37 cellular contexts compared by ENCODE assay signal in genomic region chr11:85256433-85256832, GRCh38.
DNase-seq lines count a peak whose midpoint lies in the region; ATAC-seq, FAIRE-seq and TF ChIP-seq lines count a peak whose summit lies in the region.
"Had no signal": no experiment of that assay in that cellular context is flagged by ENCODE, and none has a peak within 500 bp of the region (broad histone marks: within the 10 kb centered on the region; RNA-seq: fewer than 3 reads in every experiment).

No MANE protein-coding gene starts in this region.

- CTCF ChIA-PET in WTC11 (lab: Charles Lee) = no interaction called here

- no peak overlapping the region for H3K18ac ChIP-seq in trophoblast cell (ENCODE audit: low read length)

- ATAC-seq in Right ventricle myocardium inferior = no peak
- ATAC-seq in Right ventricle myocardium superior (ENCODE audit: poor library complexity) = no peak
- ATAC-seq in WTC11 = peak; percentile 28; the same call in 1 of the 2 replicates
- ATAC-seq: A549; CD8-positive, alpha-beta T cell had no signal

- no peaks in the 10 kb centered on the region for H3K36me3 Mint-ChIP-seq in WTC11
- H3K36me3 Mint-ChIP-seq: CD14-positive monocyte; CD4-positive, alpha-beta memory T cell; CD8-positive, alpha-beta memory T cell; CD8-positive, alpha-beta T cell had no signal

- H3K36me3 ChIP-seq in kidney (ENCODE audit: control insufficient read depth in 1 of 2, insufficient read depth in 2 of 2, low read length in 2 of 2) (no peaks in the 10 kb centered on the region), trophoblast cell (ENCODE audit: control insufficient read depth in 1 of 2, insufficient read depth in 2 of 2, low read length in 2 of 2) (no peaks in the 10 kb centered on the region), vagina (no peaks in the 10 kb centered on the region)
- H3K36me3 ChIP-seq: BE2C; BLaER1; BLaER1 treated with 17β-estradiol and CSF1 and Interleukin-3, amounts not matched to agents 10 nM and 100 nM had no signal

- no peak overlapping the region for H2AK5ac ChIP-seq in trophoblast cell (ENCODE audit: low read length)

- H4K8ac ChIP-seq in trophoblast cell (ENCODE audit: low read depth, low read length) = no peak overlapping the region

- no CpG with 5 or more reads among the region's 7 CpGs for WGBS in trophoblast cell (ENCODE audit: extremely low coverage, insufficient coverage, insufficient read length)

- no peak overlapping the region for H3K4ac ChIP-seq in trophoblast cell (ENCODE audit: low read depth, low read length)

- no peak overlapping the region for H3K4me3 Mint-ChIP-seq in WTC11
- H3K4me3 Mint-ChIP-seq: B cell; CD14-positive monocyte; CD4-positive, alpha-beta memory T cell; CD4-positive, alpha-beta T cell; CD4-positive, CD25-positive, alpha-beta regulatory T cell; CD8-positive, alpha-beta memory T cell; CD8-positive, alpha-beta T cell had no signal

- TF ChIP-seq CTCF in WTC11 (IDR thresholded peaks at IDR 0.05) (no peak), kidney (IDR thresholded peaks at IDR 0.05; ENCODE audit: borderline replicate concordance, extremely low read depth, insufficient read depth) (no peak), vagina (IDR thresholded peaks at IDR 0.05) (no peak)

- H3K4me2 ChIP-seq in trophoblast cell (ENCODE audit: low read length) = no peak overlapping the region
- H3K4me2 ChIP-seq: A549; BLaER1; BLaER1 treated with 17β-estradiol and CSF1 and Interleukin-3, amounts not matched to agents 10 nM and 100 nM had no signal

- H3K4me1 Mint-ChIP-seq in WTC11 = peaks cover 14% of the 10 kb centered on the region
- H3K4me1 Mint-ChIP-seq: CD4-positive, alpha-beta memory T cell; CD4-positive, CD25-positive, alpha-beta regulatory T cell; CD8-positive, alpha-beta memory T cell had no signal

- no peak for TF ChIP-seq POLR2A in vagina (IDR thresholded peaks at IDR 0.05)

- no peak overlapping the region for H2AFZ ChIP-seq in trophoblast cell (ENCODE audit: insufficient read depth, low read length, poor library complexity)

- no peak overlapping the region for H3K27ac ChIP-seq in kidney (ENCODE audit: low read depth in 2 of 2, low read length in 2 of 2)
- H3K27ac ChIP-seq in trophoblast cell (ENCODE audit: low read depth, low read length) = no peak overlapping the region
- H3K27ac ChIP-seq in vagina = no peak overlapping the region
- H3K27ac ChIP-seq: 22Rv1; A549; BLaER1; BLaER1 treated with 17β-estradiol and CSF1 and Interleukin-3, amounts not matched to agents 10 nM and 100 nM; C4-2B had no signal

- H3K27me3 ChIP-seq in trophoblast cell (ENCODE audit: insufficient read depth, low read length) = no peaks in the 10 kb centered on the region
- H3K27me3 ChIP-seq in vagina = no peaks in the 10 kb centered on the region
- H3K27me3 ChIP-seq: BE2C; BLaER1; BLaER1 treated with 17β-estradiol and CSF1 and Interleukin-3, amounts not matched to agents 10 nM and 100 nM had no signal

- H3K23ac ChIP-seq in trophoblast cell (ENCODE audit: low read length) = peak overlapping the region; percentile 47

- H3K79me2 ChIP-seq in trophoblast cell (ENCODE audit: control insufficient read depth, insufficient read depth, low read length, poor library complexity) = no peaks in the 10 kb centered on the region

- H3K4me3 ChIP-seq in kidney (ENCODE audit: low read length in 2 of 2) (no peak overlapping the region), trophoblast cell (ENCODE audit: low read depth, low read length) (no peak overlapping the region), vagina (no peak overlapping the region)
- H3K4me3 ChIP-seq: A549; BLaER1; BLaER1 treated with 17β-estradiol and CSF1 and Interleukin-3, amounts not matched to agents 10 nM and 100 nM had no signal

- H4K12ac ChIP-seq in trophoblast cell (ENCODE audit: low read depth, low read length) = no peak overlapping the region

- DNase-seq in Right ventricle myocardium inferior (ENCODE audit: missing footprints) (peak; percentile 60), Right ventricle myocardium superior (no peak), WTC11 (ENCODE audit: low spot score) (no peak), kidney (peak; percentile 59), trophoblast cell (no peak), NCI-H1436 (lab: John Stamatoyannopoulos, UW) (no peak), vagina (ENCODE audit: extremely low spot score in 2 of 2) (no peak), midbrain (lab: John Stamatoyannopoulos, UW) (no peak)
- DNase-seq: 8988T; ACHN; AML-193; BE2C; C1 segment of cervical spinal cord; Caco-2; Calu3; CD4-positive, alpha-beta memory T cell; CD4-positive, alpha-beta T cell; CD4-positive, CD25-positive, alpha-beta regulatory T cell; CD8-positive, alpha-beta memory T cell; CD8-positive, alpha-beta T cell; COR-L47; DMS 273 treated with DMSO at 0.1 percent for 48 hours; DMS153; DMS53; DMS79; DMS79 treated with DMSO at 0.1 percent for 48 hours; DND-41; EL had no signal

- H2BK12ac ChIP-seq in trophoblast cell (ENCODE audit: low read length) = no peak overlapping the region

- peaks cover 9% of the 10 kb centered on the region for H3K9me3 Mint-ChIP-seq in WTC11

- no peaks in the 10 kb centered on the region for H3K9me3 ChIP-seq in kidney (ENCODE audit: control insufficient read depth in 1 of 2, low read length in 2 of 2)
- peaks cover 3% of the 10 kb centered on the region for H3K9me3 ChIP-seq in trophoblast cell (ENCODE audit: insufficient read depth, low read depth, low read length)
- no peaks in the 10 kb centered on the region for H3K9me3 ChIP-seq in vagina
- H3K9me3 ChIP-seq: A549, BE2C, Caco-2 had no signal

- POLR2A ChIA-PET in WTC11 (lab: Charles Lee) = no interaction called here

- intact Hi-C loops in Right ventricle myocardium inferior (cut with DNase I) = no loop called here
- intact Hi-C loops in Right ventricle myocardium superior (cut with DNase I) = no loop called here
- intact Hi-C loops in kidney (cut with DNase I) = no loop called here
- intact Hi-C loops in vagina (cut with DNase I) = no loop called here

- H3K4me1 ChIP-seq in kidney (ENCODE audit: control insufficient read depth in 1 of 2, insufficient read depth in 1 of 2, low read depth in 1 of 2, low read length in 2 of 2) (no peaks in the 10 kb centered on the region), trophoblast cell (ENCODE audit: control insufficient read depth in 1 of 2, insufficient read depth in 2 of 2, low read length in 2 of 2) (no peaks in the 10 kb centered on the region), vagina (no peaks in the 10 kb centered on the region)
- H3K4me1 ChIP-seq: A549, BE2C, BLaER1, Caco-2 had no signal

- no peak overlapping the region for H3K14ac ChIP-seq in trophoblast cell (ENCODE audit: low read length)

- H3K27ac Mint-ChIP-seq in WTC11 = no peak overlapping the region
- H3K27ac Mint-ChIP-seq: B cell; CD14-positive monocyte; CD4-positive, alpha-beta T cell; CD4-positive, CD25-positive, alpha-beta regulatory T cell; CD8-positive, alpha-beta memory T cell; CD8-positive, alpha-beta T cell had no signal

- H3K79me1 ChIP-seq in trophoblast cell (ENCODE audit: low read length) = no peaks in the 10 kb centered on the region

- FAIRE-seq in kidney (lab: Jason Lieb, UNC) = no peak
- FAIRE-seq: A204.1, A549, D721Med had no signal

- H2BK120ac ChIP-seq in trophoblast cell (ENCODE audit: insufficient read depth, low read length, poor library complexity) = no peak overlapping the region

- H3K27me3 Mint-ChIP-seq in WTC11 (ENCODE audit: low read depth) = no peaks in the 10 kb centered on the region
- H3K27me3 Mint-ChIP-seq: B cell; CD4-positive, alpha-beta T cell; CD4-positive, CD25-positive, alpha-beta regulatory T cell; CD8-positive, alpha-beta memory T cell had no signal

- no peak overlapping the region for H3K9ac ChIP-seq in kidney (ENCODE audit: low read length in 2 of 2)
- H3K9ac ChIP-seq in trophoblast cell (ENCODE audit: low read length) = no peak overlapping the region
- H3K9ac ChIP-seq: BLaER1; BLaER1 treated with 17β-estradiol and CSF1 and Interleukin-3, amounts not matched to agents 10 nM and 100 nM had no signal

- H2BK5ac ChIP-seq in trophoblast cell (ENCODE audit: low read depth, low read length, poor library complexity) = no peak overlapping the region

- no peak overlapping the region for H4K91ac ChIP-seq in trophoblast cell (ENCODE audit: low read depth, low read length)

TF ChIP-seq in WTC11, 78 proteins besides CTCF, POLR2A, EP300 and RAD21 (continues in another document):
- no peak for TF ChIP-seq ZNF219 (CRISPR knock-in tag; IDR thresholded peaks at IDR 0.05; ENCODE audit: borderline replicate concordance)
- TF ChIP-seq, protein P1, sequence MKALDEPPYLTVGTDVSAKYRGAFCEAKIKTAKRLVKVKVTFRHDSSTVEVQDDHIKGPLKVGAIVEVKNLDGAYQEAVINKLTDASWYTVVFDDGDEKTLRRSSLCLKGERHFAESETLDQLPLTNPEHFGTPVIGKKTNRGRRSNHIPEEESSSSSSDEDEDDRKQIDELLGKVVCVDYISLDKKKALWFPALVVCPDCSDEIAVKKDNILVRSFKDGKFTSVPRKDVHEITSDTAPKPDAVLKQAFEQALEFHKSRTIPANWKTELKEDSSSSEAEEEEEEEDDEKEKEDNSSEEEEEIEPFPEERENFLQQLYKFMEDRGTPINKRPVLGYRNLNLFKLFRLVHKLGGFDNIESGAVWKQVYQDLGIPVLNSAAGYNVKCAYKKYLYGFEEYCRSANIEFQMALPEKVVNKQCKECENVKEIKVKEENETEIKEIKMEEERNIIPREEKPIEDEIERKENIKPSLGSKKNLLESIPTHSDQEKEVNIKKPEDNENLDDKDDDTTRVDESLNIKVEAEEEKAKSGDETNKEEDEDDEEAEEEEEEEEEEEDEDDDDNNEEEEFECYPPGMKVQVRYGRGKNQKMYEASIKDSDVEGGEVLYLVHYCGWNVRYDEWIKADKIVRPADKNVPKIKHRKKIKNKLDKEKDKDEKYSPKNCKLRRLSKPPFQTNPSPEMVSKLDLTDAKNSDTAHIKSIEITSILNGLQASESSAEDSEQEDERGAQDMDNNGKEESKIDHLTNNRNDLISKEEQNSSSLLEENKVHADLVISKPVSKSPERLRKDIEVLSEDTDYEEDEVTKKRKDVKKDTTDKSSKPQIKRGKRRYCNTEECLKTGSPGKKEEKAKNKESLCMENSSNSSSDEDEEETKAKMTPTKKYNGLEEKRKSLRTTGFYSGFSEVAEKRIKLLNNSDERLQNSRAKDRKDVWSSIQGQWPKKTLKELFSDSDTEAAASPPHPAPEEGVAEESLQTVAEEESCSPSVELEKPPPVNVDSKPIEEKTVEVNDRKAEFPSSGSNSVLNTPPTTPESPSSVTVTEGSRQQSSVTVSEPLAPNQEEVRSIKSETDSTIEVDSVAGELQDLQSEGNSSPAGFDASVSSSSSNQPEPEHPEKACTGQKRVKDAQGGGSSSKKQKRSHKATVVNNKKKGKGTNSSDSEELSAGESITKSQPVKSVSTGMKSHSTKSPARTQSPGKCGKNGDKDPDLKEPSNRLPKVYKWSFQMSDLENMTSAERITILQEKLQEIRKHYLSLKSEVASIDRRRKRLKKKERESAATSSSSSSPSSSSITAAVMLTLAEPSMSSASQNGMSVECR (CRISPR knock-in tag; IDR thresholded peaks at IDR 0.05; ENCODE audit: borderline replicate concordance) = no peak

Comparison
In these comparisons a context has a peak if more than half of its experiments do, and no peak if none do; other contexts are left out.
1. DNase-seq: peak in Right ventricle myocardium inferior (single experiment) and kidney (single experiment); none in Right ventricle myocardium superior (single experiment), WTC11 (single experiment), trophoblast cell (0 of 2), NCI-H1436 (single experiment), vagina (0 of 2) and midbrain (single experiment).